ENCODE assay signal across 20 cellular contexts in genomic region chr2:161943012-161943411, GRCh38.
"Had no signal": no experiment of that assay in that cellular context is flagged by ENCODE, and none has a peak within 500 bp of the region (broad histone marks: within the 10 kb centered on the region; RNA-seq: fewer than 3 reads in every experiment).

No MANE protein-coding gene starts in this region.

- H3K9me3 ChIP-seq: body of pancreas, mucosa of descending colon, tibial artery had no signal

- H3K36me3 ChIP-seq: tibial artery had no signal

- ATAC-seq: activated CD8-positive, alpha-beta memory T cell treated with anti-CD3 and anti-CD28 coated beads, Interleukin-2, amount 10 ng/mL, durations not matched to agents 7 days and 5 days; activated T-helper 17 cell treated with anti-CD3 and anti-CD28 coated beads, Interleukin-2, amount 50 U/mL, for 72 hours; body of pancreas; mucosa of descending colon; stimulated activated naive CD8-positive, alpha-beta T cell treated with anti-CD3 and anti-CD28 coated beads, Interleukin-15, Interleukin-2, amounts not matched to agents 100 U/mL and 50 U/mL, for 24 hours had no signal

- H3K27ac ChIP-seq: body of pancreas, epithelial cell of prostate, tibial artery had no signal

- H3K27me3 ChIP-seq: body of pancreas, tibial artery had no signal

- H3K4me3 ChIP-seq: body of pancreas, mucosa of descending colon, tibial artery had no signal

- H3K27me3 Mint-ChIP-seq: activated B cell treated with CpG ODN at 0.5 μM for 24 hours had no signal

- H3K27ac Mint-ChIP-seq: activated B cell treated with CpG ODN at 0.5 μM for 24 hours; activated CD4-positive, alpha-beta memory T cell treated with anti-CD3 and anti-CD28 coated beads, Interleukin-2, amount 10 ng/mL, durations not matched to agents 7 days and 5 days; activated CD8-positive, alpha-beta memory T cell treated with anti-CD3 and anti-CD28 coated beads, Interleukin-2, amount 10 ng/mL, durations not matched to agents 7 days and 5 days; activated naive CD8-positive, alpha-beta T cell treated with anti-CD3 and anti-CD28 coated beads, Interleukin-2, amount 10 ng/mL, durations not matched to agents 7 days and 5 days; activated T-helper 17 cell treated with anti-CD3 and anti-CD28 coated beads, Interleukin-2, amount 50 U/mL, for 72 hours; endodermal cell; naive B cell had no signal

- H3K9me3 Mint-ChIP-seq: activated B cell treated with CpG ODN at 0.5 μM for 24 hours; activated naive CD8-positive, alpha-beta T cell treated with anti-CD3 and anti-CD28 coated beads, Interleukin-2, amount 10 ng/mL, durations not matched to agents 7 days and 5 days; activated T-helper 17 cell treated with anti-CD3 and anti-CD28 coated beads, Interleukin-2, amount 50 U/mL, for 72 hours; endodermal cell; naive B cell; neural crest cell had no signal

- DNase-seq: activated B cell treated with CpG ODN at 0.5 μM for 24 hours; activated CD4-positive, alpha-beta memory T cell treated with anti-CD3 and anti-CD28 coated beads, Interleukin-2, amount 10 ng/mL, durations not matched to agents 7 days and 5 days; activated CD4-positive, alpha-beta T cell treated with anti-CD3 and anti-CD28 coated beads for 4 hours; activated CD8-positive, alpha-beta memory T cell treated with anti-CD3 and anti-CD28 coated beads, Interleukin-2, amount 10 ng/mL, durations not matched to agents 7 days and 5 days; activated naive CD4-positive, alpha-beta T cell treated with Interleukin-2 at 50 U/mL for 16 hours; activated naive CD8-positive, alpha-beta T cell treated with anti-CD3 and anti-CD28 coated beads, Interleukin-2, amount 10 ng/mL, durations not matched to agents 7 days and 5 days; body of pancreas; endodermal cell; mesenchymal stem cell; mucosa of descending colon; naive B cell; retina; stimulated activated CD4-positive, alpha-beta T cell treated with anti-CD3 and anti-CD28 coated beads, Interleukin-12 subunit alpha, Interleukin-12 subunit beta, amount 100 ng/mL, for 4 hours; stimulated activated CD4-positive, alpha-beta T cell treated with anti-CD3 and anti-CD28 coated beads, Interleukin-1b, Interleukin-23, amount 100 ng/mL, for 48 hours; stimulated activated naive CD8-positive, alpha-beta T cell treated with anti-CD3 and anti-CD28 coated beads, Interleukin-15, Interleukin-2, amounts not matched to agents 100 U/mL and 50 U/mL, for 24 hours; substantia nigra; tibial artery had no signal

- H3K4me1 ChIP-seq: body of pancreas, tibial artery had no signal

- H3K4me1 Mint-ChIP-seq: activated B cell treated with CpG ODN at 0.5 μM for 24 hours; activated T-helper 17 cell treated with anti-CD3 and anti-CD28 coated beads, Interleukin-2, amount 50 U/mL, for 72 hours; endodermal cell; naive B cell; neural crest cell had no signal

- H3K4me3 Mint-ChIP-seq: activated B cell treated with CpG ODN at 0.5 μM for 24 hours; activated CD4-positive, alpha-beta memory T cell treated with anti-CD3 and anti-CD28 coated beads, Interleukin-2, amount 10 ng/mL, durations not matched to agents 7 days and 5 days; activated CD8-positive, alpha-beta memory T cell treated with anti-CD3 and anti-CD28 coated beads, Interleukin-2, amount 10 ng/mL, durations not matched to agents 7 days and 5 days; activated naive CD8-positive, alpha-beta T cell treated with anti-CD3 and anti-CD28 coated beads, Interleukin-2, amount 10 ng/mL, durations not matched to agents 7 days and 5 days; activated T-helper 17 cell treated with anti-CD3 and anti-CD28 coated beads, Interleukin-2, amount 50 U/mL, for 72 hours; endodermal cell; naive B cell; neural crest cell had no signal

- H3K36me3 Mint-ChIP-seq: activated CD8-positive, alpha-beta memory T cell treated with anti-CD3 and anti-CD28 coated beads, Interleukin-2, amount 10 ng/mL, durations not matched to agents 7 days and 5 days; activated naive CD8-positive, alpha-beta T cell treated with anti-CD3 and anti-CD28 coated beads, Interleukin-2, amount 10 ng/mL, durations not matched to agents 7 days and 5 days; naive B cell had no signal
